1 cellular context compared by ENCODE assay signal in the genomic region with DNA sequence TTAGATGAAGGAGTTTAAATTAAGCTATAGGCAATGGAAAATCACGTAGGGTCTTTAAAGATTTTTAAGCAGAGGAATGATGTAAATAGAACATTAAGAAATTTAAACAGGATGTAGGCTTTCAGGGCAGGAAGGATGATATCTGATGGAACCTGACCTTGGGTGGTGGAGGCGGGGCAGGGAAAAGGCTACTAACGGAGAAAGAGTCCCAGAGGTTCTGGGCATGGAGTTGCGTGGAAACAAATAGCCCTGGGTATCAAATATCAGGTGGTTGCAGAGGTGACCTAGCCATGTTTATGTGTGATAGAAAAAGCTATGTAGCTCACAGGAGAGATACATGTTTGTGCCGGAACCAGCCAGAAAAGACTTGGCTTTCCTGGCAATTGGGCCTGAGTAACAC.
TF ChIP-seq lines count a peak whose summit lies in the region.

No MANE protein-coding gene starts in this region.

TF ChIP-seq in GM23338, 12 proteins besides CTCF, POLR2A, EP300 and RAD21:
- TF ChIP-seq, protein P1, sequence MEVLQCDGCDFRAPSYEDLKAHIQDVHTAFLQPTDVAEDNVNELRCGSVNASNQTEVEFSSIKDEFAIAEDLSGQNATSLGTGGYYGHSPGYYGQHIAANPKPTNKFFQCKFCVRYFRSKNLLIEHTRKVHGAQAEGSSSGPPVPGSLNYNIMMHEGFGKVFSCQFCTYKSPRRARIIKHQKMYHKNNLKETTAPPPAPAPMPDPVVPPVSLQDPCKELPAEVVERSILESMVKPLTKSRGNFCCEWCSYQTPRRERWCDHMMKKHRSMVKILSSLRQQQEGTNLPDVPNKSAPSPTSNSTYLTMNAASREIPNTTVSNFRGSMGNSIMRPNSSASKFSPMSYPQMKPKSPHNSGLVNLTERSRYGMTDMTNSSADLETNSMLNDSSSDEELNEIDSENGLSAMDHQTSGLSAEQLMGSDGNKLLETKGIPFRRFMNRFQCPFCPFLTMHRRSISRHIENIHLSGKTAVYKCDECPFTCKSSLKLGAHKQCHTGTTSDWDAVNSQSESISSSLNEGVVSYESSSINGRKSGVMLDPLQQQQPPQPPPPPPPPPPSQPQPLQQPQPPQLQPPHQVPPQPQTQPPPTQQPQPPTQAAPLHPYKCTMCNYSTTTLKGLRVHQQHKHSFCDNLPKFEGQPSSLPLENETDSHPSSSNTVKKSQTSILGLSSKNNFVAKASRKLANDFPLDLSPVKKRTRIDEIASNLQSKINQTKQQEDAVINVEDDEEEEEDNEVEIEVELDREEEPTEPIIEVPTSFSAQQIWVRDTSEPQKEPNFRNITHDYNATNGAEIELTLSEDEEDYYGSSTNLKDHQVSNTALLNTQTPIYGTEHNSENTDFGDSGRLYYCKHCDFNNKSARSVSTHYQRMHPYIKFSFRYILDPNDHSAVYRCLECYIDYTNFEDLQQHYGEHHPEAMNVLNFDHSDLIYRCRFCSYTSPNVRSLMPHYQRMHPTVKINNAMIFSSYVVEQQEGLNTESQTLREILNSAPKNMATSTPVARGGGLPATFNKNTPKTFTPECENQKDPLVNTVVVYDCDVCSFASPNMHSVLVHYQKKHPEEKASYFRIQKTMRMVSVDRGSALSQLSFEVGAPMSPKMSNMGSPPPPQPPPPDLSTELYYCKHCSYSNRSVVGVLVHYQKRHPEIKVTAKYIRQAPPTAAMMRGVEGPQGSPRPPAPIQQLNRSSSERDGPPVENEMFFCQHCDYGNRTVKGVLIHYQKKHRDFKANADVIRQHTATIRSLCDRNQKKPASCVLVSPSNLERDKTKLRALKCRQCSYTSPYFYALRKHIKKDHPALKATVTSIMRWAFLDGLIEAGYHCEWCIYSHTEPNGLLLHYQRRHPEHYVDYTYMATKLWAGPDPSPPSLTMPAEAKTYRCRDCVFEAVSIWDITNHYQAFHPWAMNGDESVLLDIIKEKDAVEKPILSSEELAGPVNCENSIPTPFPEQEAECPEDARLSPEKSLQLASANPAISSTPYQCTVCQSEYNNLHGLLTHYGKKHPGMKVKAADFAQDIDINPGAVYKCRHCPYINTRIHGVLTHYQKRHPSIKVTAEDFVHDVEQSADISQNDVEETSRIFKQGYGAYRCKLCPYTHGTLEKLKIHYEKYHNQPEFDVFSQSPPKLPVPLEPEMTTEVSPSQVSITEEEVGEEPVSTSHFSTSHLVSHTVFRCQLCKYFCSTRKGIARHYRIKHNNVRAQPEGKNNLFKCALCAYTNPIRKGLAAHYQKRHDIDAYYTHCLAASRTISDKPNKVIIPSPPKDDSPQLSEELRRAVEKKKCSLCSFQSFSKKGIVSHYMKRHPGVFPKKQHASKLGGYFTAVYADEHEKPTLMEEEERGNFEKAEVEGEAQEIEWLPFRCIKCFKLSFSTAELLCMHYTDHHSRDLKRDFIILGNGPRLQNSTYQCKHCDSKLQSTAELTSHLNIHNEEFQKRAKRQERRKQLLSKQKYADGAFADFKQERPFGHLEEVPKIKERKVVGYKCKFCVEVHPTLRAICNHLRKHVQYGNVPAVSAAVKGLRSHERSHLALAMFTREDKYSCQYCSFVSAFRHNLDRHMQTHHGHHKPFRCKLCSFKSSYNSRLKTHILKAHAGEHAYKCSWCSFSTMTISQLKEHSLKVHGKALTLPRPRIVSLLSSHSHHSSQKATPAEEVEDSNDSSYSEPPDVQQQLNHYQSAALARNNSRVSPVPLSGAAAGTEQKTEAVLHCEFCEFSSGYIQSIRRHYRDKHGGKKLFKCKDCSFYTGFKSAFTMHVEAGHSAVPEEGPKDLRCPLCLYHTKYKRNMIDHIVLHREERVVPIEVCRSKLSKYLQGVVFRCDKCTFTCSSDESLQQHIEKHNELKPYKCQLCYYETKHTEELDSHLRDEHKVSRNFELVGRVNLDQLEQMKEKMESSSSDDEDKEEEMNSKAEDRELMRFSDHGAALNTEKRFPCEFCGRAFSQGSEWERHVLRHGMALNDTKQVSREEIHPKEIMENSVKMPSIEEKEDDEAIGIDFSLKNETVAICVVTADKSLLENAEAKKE (CRISPR knock-in tag; IDR thresholded peaks at IDR 0.05), result no peak
- TF ChIP-seq NANOG (IDR thresholded peaks at IDR 0.05; ENCODE audit: borderline replicate concordance), result no peak
- no peak for TF ChIP-seq EZH2 (IDR thresholded peaks at IDR 0.05; ENCODE audit: low read depth, unreplicated experiment)
- TF ChIP-seq CREB1 (CRISPR knock-in tag; IDR thresholded peaks at IDR 0.05; ENCODE audit: low read depth), result no peak
- TF ChIP-seq REST (IDR thresholded peaks at IDR 0.05; ENCODE audit: unreplicated experiment), result no peak
- no peak for TF ChIP-seq JUNB (IDR thresholded peaks at IDR 0.05; ENCODE audit: unreplicated experiment)
- no peak for TF ChIP-seq ZNF114 (CRISPR knock-in tag; IDR thresholded peaks at IDR 0.05)
- TF ChIP-seq POLR2AphosphoS5 (IDR thresholded peaks at IDR 0.05; ENCODE audit: low read depth), result no peak
- no peak for TF ChIP-seq STAT1 (IDR thresholded peaks at IDR 0.05; ENCODE audit: unreplicated experiment)
- TF ChIP-seq, protein P2, sequence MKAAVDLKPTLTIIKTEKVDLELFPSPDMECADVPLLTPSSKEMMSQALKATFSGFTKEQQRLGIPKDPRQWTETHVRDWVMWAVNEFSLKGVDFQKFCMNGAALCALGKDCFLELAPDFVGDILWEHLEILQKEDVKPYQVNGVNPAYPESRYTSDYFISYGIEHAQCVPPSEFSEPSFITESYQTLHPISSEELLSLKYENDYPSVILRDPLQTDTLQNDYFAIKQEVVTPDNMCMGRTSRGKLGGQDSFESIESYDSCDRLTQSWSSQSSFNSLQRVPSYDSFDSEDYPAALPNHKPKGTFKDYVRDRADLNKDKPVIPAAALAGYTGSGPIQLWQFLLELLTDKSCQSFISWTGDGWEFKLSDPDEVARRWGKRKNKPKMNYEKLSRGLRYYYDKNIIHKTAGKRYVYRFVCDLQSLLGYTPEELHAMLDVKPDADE (IDR thresholded peaks at IDR 0.05), result no peak
